In the genomic region with DNA sequence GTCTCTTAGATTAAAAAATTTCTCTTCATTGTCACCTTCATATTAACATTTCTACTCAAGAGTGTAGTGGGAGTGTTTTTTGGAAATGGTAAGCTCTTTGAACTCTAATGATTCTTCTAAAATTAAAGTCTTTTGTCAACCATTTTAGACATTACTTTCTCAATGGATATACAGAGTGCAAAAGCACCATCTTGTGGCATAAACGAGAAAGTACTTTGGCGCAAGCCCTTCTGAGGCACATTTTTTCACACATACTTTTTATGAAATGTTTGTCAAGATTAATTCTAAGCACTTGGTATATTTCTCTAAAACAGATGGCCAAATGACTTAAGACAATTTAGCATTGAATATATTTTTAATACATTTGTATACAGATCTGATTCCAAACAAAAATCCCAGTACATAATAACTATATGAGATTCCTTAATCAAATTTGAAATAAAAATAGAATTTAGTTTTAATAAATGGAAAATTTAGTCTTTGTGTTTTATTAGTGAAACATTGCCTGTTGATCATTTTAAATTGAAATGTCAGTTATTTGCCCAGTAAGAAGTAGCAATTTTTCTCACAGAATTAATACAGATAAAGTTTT, we compare ENCODE assay signal across 8 cellular contexts.
DNase-seq lines count a peak whose midpoint lies in the region; ATAC-seq and TF ChIP-seq lines count a peak whose summit lies in the region.

No MANE protein-coding gene starts in this region.

- H3K36me3 Mint-ChIP-seq in GM23338 (ENCODE audit: low read depth) (no peaks in the 10 kb centered on the region), neural progenitor cell (no peaks in the 10 kb centered on the region)
- no peaks in the 10 kb centered on the region for H3K36me3 Mint-ChIP-seq in activated T-helper 1 cell treated with anti-CD3 and anti-CD28 coated beads, Interleukin-12 subunit alpha, Interleukin-12 subunit beta, Interleukin-2, Interleukin-4 antibody, amounts not matched to agents 30 ng/mL and 10 ng/mL and 1 ng/mL, durations not matched to agents 14 hours and 24 hours and 36 hours (ENCODE audit: low read depth)

- H3K79me2 ChIP-seq in GM23338 (replicated peaks; ENCODE audit: insufficient read depth) (no peaks in the 10 kb centered on the region), neural progenitor cell (ENCODE audit: low read depth) (no peaks in the 10 kb centered on the region)

- H3K9me3 ChIP-seq in neural progenitor cell (ENCODE audit: low read depth): no peaks in the 10 kb centered on the region

- H3K4me3 ChIP-seq in GM23338 (no peak overlapping the region), neural progenitor cell (no peak overlapping the region)

- H2AFZ ChIP-seq in GM23338 (no peak overlapping the region), neural progenitor cell (replicated peaks) (no peak overlapping the region)

- H3K4me1 Mint-ChIP-seq in GM23338 (peaks cover 4% of the 10 kb centered on the region; the same call in 2 of the 3 replicates), neural progenitor cell (peaks cover 11% of the 10 kb centered on the region)
- H3K4me1 Mint-ChIP-seq in activated T-helper 1 cell treated with anti-CD3 and anti-CD28 coated beads, Interleukin-12 subunit alpha, Interleukin-12 subunit beta, Interleukin-2, Interleukin-4 antibody, amounts not matched to agents 30 ng/mL and 10 ng/mL and 1 ng/mL, durations not matched to agents 14 hours and 24 hours and 36 hours (ENCODE audit: low read depth): peaks cover 14% of the 10 kb centered on the region

- peak; percentile 27; the same call in 1 of the 3 replicates for ATAC-seq in GM23338
- peak; percentile 37 for ATAC-seq in esophagus mucosa

- H3F3A ChIP-seq in GM23338 (replicated peaks; ENCODE audit: low read depth): no peaks in the 10 kb centered on the region
- no peaks in the 10 kb centered on the region for H3F3A ChIP-seq in neural progenitor cell (ENCODE audit: low read depth)

- H3K9me3 Mint-ChIP-seq in GM23338 (no peaks in the 10 kb centered on the region), neural progenitor cell (no peaks in the 10 kb centered on the region)
- no peaks in the 10 kb centered on the region for H3K9me3 Mint-ChIP-seq in activated T-helper 1 cell treated with anti-CD3 and anti-CD28 coated beads, Interleukin-12 subunit alpha, Interleukin-12 subunit beta, Interleukin-2, Interleukin-4 antibody, amounts not matched to agents 30 ng/mL and 10 ng/mL and 1 ng/mL, durations not matched to agents 14 hours and 24 hours and 36 hours

- H3K4me3 Mint-ChIP-seq in GM23338 (no peak overlapping the region), neural progenitor cell (no peak overlapping the region)
- no peak overlapping the region for H3K4me3 Mint-ChIP-seq in activated T-helper 1 cell treated with anti-CD3 and anti-CD28 coated beads, Interleukin-12 subunit alpha, Interleukin-12 subunit beta, Interleukin-2, Interleukin-4 antibody, amounts not matched to agents 30 ng/mL and 10 ng/mL and 1 ng/mL, durations not matched to agents 14 hours and 24 hours and 36 hours

- peak; percentile 64 for TF ChIP-seq CTCF in 22Rv1 (IDR thresholded peaks at IDR 0.05)
- peak; percentile 79 to 87 for TF ChIP-seq CTCF in GM23338 (conservative IDR thresholded peaks at IDR 0.05; ENCODE audit: low read depth in 2 of 2)
- peak; percentile 83 for TF ChIP-seq CTCF in neural progenitor cell (IDR thresholded peaks at IDR 0.05)

- no peaks in the 10 kb centered on the region for H4K20me1 ChIP-seq in GM23338 (replicated peaks; ENCODE audit: insufficient read depth)
- no peaks in the 10 kb centered on the region for H4K20me1 ChIP-seq in neural progenitor cell (ENCODE audit: low read depth)

- H3K27me3 Mint-ChIP-seq in GM23338 (ENCODE audit: insufficient read depth, low read depth, poor library complexity): no peaks in the 10 kb centered on the region
- H3K27me3 Mint-ChIP-seq in neural progenitor cell (ENCODE audit: insufficient read depth, low read depth): no peaks in the 10 kb centered on the region
- H3K27me3 Mint-ChIP-seq in activated T-helper 1 cell treated with anti-CD3 and anti-CD28 coated beads, Interleukin-12 subunit alpha, Interleukin-12 subunit beta, Interleukin-2, Interleukin-4 antibody, amounts not matched to agents 30 ng/mL and 10 ng/mL and 1 ng/mL, durations not matched to agents 14 hours and 24 hours and 36 hours (ENCODE audit: insufficient read depth): peaks cover 21% of the 10 kb centered on the region

- H3K27ac Mint-ChIP-seq in GM23338 (no peak overlapping the region), neural progenitor cell (no peak overlapping the region)
- H3K27ac Mint-ChIP-seq in activated T-helper 1 cell treated with anti-CD3 and anti-CD28 coated beads, Interleukin-12 subunit alpha, Interleukin-12 subunit beta, Interleukin-2, Interleukin-4 antibody, amounts not matched to agents 30 ng/mL and 10 ng/mL and 1 ng/mL, durations not matched to agents 14 hours and 24 hours and 36 hours: no peak overlapping the region

- DNase-seq in EH (ENCODE audit: low read depth) (peak; percentile 71), GM23338 (ENCODE audit: low spot score) (peak; percentile 63), LHCN-M2 (ENCODE audit: low read depth) (peak; percentile 76), SK-N-DZ (ENCODE audit: low spot score) (peak; percentile 16), neural progenitor cell (ENCODE audit: low spot score) (peak; percentile 60)
- DNase-seq in activated T-helper 1 cell treated with anti-CD3 and anti-CD28 coated beads, Interleukin-12 subunit alpha, Interleukin-12 subunit beta, Interleukin-2, Interleukin-4 antibody, amounts not matched to agents 30 ng/mL and 10 ng/mL and 1 ng/mL, durations not matched to agents 14 hours and 24 hours and 36 hours (ENCODE audit: low spot score): no peak

- H3K27ac ChIP-seq in 22Rv1 (no peak overlapping the region), GM23338 (ENCODE audit: low read depth) (no peak overlapping the region), neural progenitor cell (no peak overlapping the region)

- H3K36me3 ChIP-seq in GM23338 (ENCODE audit: insufficient read depth) (no peaks in the 10 kb centered on the region), neural progenitor cell (no peaks in the 10 kb centered on the region)

- intact Hi-C loops in activated T-helper 1 cell treated with anti-CD3 and anti-CD28 coated beads, Interleukin-12 subunit alpha, Interleukin-12 subunit beta, Interleukin-2, Interleukin-4 antibody, amounts not matched to agents 30 ng/mL and 10 ng/mL and 1 ng/mL, durations not matched to agents 14 hours and 24 hours and 36 hours (cut with micrococcal nuclease): loop anchor here (2.0 to 5.0 kb wide), 5 partner anchors 297 to 1825 kb away; no protein-coding TSS in a partner anchor

- H3K9me2 ChIP-seq in GM23338 (ENCODE audit: insufficient read depth): no peaks in the 10 kb centered on the region

- no peak overlapping the region for H3K9ac ChIP-seq in neural progenitor cell

- H3K27me3 ChIP-seq in GM23338 (ENCODE audit: insufficient read depth): no peaks in the 10 kb centered on the region
- H3K27me3 ChIP-seq in neural progenitor cell: no peaks in the 10 kb centered on the region

- H3K4me2 ChIP-seq in GM23338 (no peak overlapping the region), neural progenitor cell (no peak overlapping the region)

- H3K4me1 ChIP-seq in GM23338 (ENCODE audit: insufficient read depth) (no peaks in the 10 kb centered on the region), neural progenitor cell (no peaks in the 10 kb centered on the region)

TF ChIP-seq in GM23338, 12 proteins besides CTCF, POLR2A, EP300 and RAD21 (continues in another document):
- TF ChIP-seq CREB1 (CRISPR knock-in tag; IDR thresholded peaks at IDR 0.05; ENCODE audit: low read depth): no peak
